Comparison of ENCODE assay signal across 16 cellular contexts in the genomic region with DNA sequence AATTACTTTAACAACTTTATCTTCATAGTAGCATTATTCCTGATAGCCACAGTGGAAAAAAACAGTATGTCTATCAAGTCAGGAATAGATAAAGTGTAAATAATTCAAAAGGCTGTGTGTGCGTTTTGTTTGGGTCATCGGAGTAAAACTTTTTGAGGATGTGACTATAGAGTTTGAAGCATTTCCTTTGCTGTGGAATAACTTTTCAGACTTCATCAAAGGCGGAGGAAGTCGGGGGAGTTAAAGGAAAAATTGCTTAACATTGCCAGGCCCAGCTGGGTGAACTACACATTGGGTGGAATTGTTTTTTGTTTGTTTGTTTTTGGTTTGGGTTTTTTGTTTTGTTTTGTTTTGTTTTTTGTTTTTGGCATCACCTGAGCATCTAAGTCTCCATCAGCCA.
A peak's percentile ranks its signal among the peaks of the same experiment; 100 is the strongest.
DNase-seq lines count a peak whose midpoint lies in the region; ATAC-seq, FAIRE-seq and TF ChIP-seq lines count a peak whose summit lies in the region.
"Had no signal": no experiment of that assay in that cellular context is flagged by ENCODE, and none has a peak within 500 bp of the region (broad histone marks: within the 10 kb centered on the region; RNA-seq: fewer than 3 reads in every experiment).

No MANE protein-coding gene starts in this region.

- peak overlapping the region in 7 of 9 donors; percentile 2 to 76 (median 50) for H3K27ac Mint-ChIP-seq in naive thymus-derived CD4-positive, alpha-beta T cell

- H3K4me1 Mint-ChIP-seq in naive thymus-derived CD4-positive, alpha-beta T cell = peaks cover 6 to 34% (median 25%) of the 10 kb centered on the region in 7 donors

- H3K4me3 ChIP-seq in left ventricle myocardium inferior = no peak overlapping the region
- H3K4me3 ChIP-seq in naive thymus-derived CD4-positive, alpha-beta T cell (ENCODE audit: low read length) = no peak overlapping the region
- no peak overlapping the region for H3K4me3 ChIP-seq in uterus
- H3K4me3 ChIP-seq in MG63 = no peak overlapping the region
- no peak overlapping the region for H3K4me3 ChIP-seq in aorta (ENCODE audit: low read length in 2 of 2)
- H3K4me3 ChIP-seq: adrenal gland, sigmoid colon, SJCRH30 had no signal

- H3K4me1 ChIP-seq in left ventricle myocardium inferior (peaks cover 48% of the 10 kb centered on the region), uterus (no peaks in the 10 kb centered on the region), aorta (ENCODE audit: control insufficient read depth in 1 of 2, insufficient read depth in 2 of 2, low read length in 2 of 2) (peaks cover 4 to 15% of the 10 kb centered on the region in 2 donors)
- H3K4me1 ChIP-seq in naive thymus-derived CD4-positive, alpha-beta T cell (ENCODE audit: control insufficient read depth in 2 of 2, insufficient read depth in 2 of 2, low read length in 2 of 2) = no peaks in the 10 kb centered on the region

- POLR2A ChIA-PET in naive thymus-derived CD4-positive, alpha-beta T cell (lab: Charles Lee) = interaction anchor here (1.6 kb wide), 1 partner anchor 8 kb away, joined by 4 read pairs; no protein-coding TSS in a partner anchor

- TF ChIP-seq POLR2A in uterus (IDR thresholded peaks at IDR 0.05) = no peak

- no peak for TF ChIP-seq CTCF in left ventricle myocardium inferior (IDR thresholded peaks at IDR 0.05; ENCODE audit: borderline replicate concordance)
- TF ChIP-seq CTCF in uterus (IDR thresholded peaks at IDR 0.05) = no peak
- TF ChIP-seq CTCF in D721Med (IDR thresholded peaks at IDR 0.05; ENCODE audit: insufficient read depth, missing control alignments) = no peak

- DNase-seq in left ventricle myocardium inferior (no peak), cardiac septum (ENCODE audit: low spot score) (no peak), uterus (no peak), D721Med (ENCODE audit: insufficient read length, low spot score) (no peak), MG63 (no peak), aorta (no peak)
- no peak for DNase-seq in naive thymus-derived CD4-positive, alpha-beta T cell
- DNase-seq: activated T-cell treated with anti-CD3 and anti-CD28 coated beads, Interleukin-2, amount 50 U/mL, for 4 hours; adrenal gland; COR-L47; cortex of kidney; NCI-H1694 treated with DMSO at 0.1 percent for 48 hours; sigmoid colon; SJCRH30 had no signal

- H3K27ac ChIP-seq in left ventricle myocardium inferior (replicated peaks) (peak overlapping the region; percentile 60), uterus (peak overlapping the region; percentile 85 to 93), aorta (ENCODE audit: low read depth in 1 of 2, low read length in 2 of 2) (no peak overlapping the region)
- no peak overlapping the region for H3K27ac ChIP-seq in naive thymus-derived CD4-positive, alpha-beta T cell (ENCODE audit: low read depth, low read length)
- H3K27ac ChIP-seq: SJCRH30 had no signal

- FAIRE-seq in endometrium (lab: Jason Lieb, UNC) (peak; percentile 74), D721Med (lab: Jason Lieb, UNC) (no peak)
- FAIRE-seq: H54 had no signal

- CTCF ChIA-PET in naive thymus-derived CD4-positive, alpha-beta T cell (lab: Charles Lee) = interaction anchor here (1.8 to 3.0 kb wide), 2 partner anchors 97 to 139 kb away, joined by 6 to 8 read pairs; no protein-coding TSS in a partner anchor

- H3K9me3 ChIP-seq in left ventricle myocardium inferior (replicated peaks) (no peaks in the 10 kb centered on the region), uterus (no peaks in the 10 kb centered on the region), MG63 (no peaks in the 10 kb centered on the region), aorta (ENCODE audit: control insufficient read depth, low read length) (no peaks in the 10 kb centered on the region)
- H3K9me3 ChIP-seq in naive thymus-derived CD4-positive, alpha-beta T cell (ENCODE audit: control insufficient read depth in 2 of 3, low read length in 3 of 3) = no peaks in the 10 kb centered on the region
- H3K9me3 ChIP-seq: adrenal gland, sigmoid colon, SJCRH30 had no signal

- intact Hi-C loops in left ventricle myocardium inferior (cut with micrococcal nuclease) = no loop called here
- intact Hi-C loops in cardiac septum (cut with DNase I) = no loop called here
- intact Hi-C loops in naive thymus-derived CD4-positive, alpha-beta T cell (cut with micrococcal nuclease) = no loop called here
- intact Hi-C loops in uterus (cut with DNase I; ENCODE audit: low total_unique reads) = no loop called here
- intact Hi-C loops in aorta (cut with DNase I) = no loop called here

- no peaks in the 10 kb centered on the region for H3K27me3 Mint-ChIP-seq in naive thymus-derived CD4-positive, alpha-beta T cell

- H3K27me3 ChIP-seq in left ventricle myocardium inferior (ENCODE audit: low read depth) = no peaks in the 10 kb centered on the region
- no peaks in the 10 kb centered on the region for H3K27me3 ChIP-seq in naive thymus-derived CD4-positive, alpha-beta T cell (ENCODE audit: control insufficient read depth in 2 of 2, insufficient read depth in 2 of 2, low read length in 2 of 2)
- no peaks in the 10 kb centered on the region for H3K27me3 ChIP-seq in uterus
- no peaks in the 10 kb centered on the region for H3K27me3 ChIP-seq in MG63
- H3K27me3 ChIP-seq in aorta (ENCODE audit: control insufficient read depth in 1 of 2, insufficient read depth in 2 of 2, low read length in 1 of 2) = no peaks in the 10 kb centered on the region
- H3K27me3 ChIP-seq: adrenal gland, sigmoid colon, SJCRH30 had no signal

- no peak overlapping the region for H3K4me3 Mint-ChIP-seq in naive thymus-derived CD4-positive, alpha-beta T cell
- H3K4me3 Mint-ChIP-seq: activated T-cell treated with anti-CD3 and anti-CD28 coated beads, Interleukin-2, amount 50 U/mL, for 4 hours had no signal

- peaks cover 46% of the 10 kb centered on the region for H3K36me3 ChIP-seq in left ventricle myocardium inferior
- H3K36me3 ChIP-seq in naive thymus-derived CD4-positive, alpha-beta T cell (ENCODE audit: control insufficient read depth in 2 of 3, insufficient read depth in 3 of 3, low read length in 3 of 3) = peaks cover 0 to 49% (median 17%) of the 10 kb centered on the region in 3 experiments
- no peaks in the 10 kb centered on the region for H3K36me3 ChIP-seq in uterus
- peaks cover 46% of the 10 kb centered on the region for H3K36me3 ChIP-seq in MG63
- H3K36me3 ChIP-seq in aorta (ENCODE audit: control insufficient read depth in 1 of 2, insufficient read depth in 2 of 2, low read length in 1 of 2) = peaks cover 5 to 9% of the 10 kb centered on the region in 2 donors

- H3K9me3 Mint-ChIP-seq in naive thymus-derived CD4-positive, alpha-beta T cell = no peaks in the 10 kb centered on the region
- H3K9me3 Mint-ChIP-seq: activated T-cell treated with anti-CD3 and anti-CD28 coated beads, Interleukin-2, amount 50 U/mL, for 4 hours had no signal

- no peak for ATAC-seq in naive thymus-derived CD4-positive, alpha-beta T cell
- ATAC-seq in aorta (ENCODE audit: low FRiP score) = no peak
- ATAC-seq: activated T-cell treated with anti-CD3 and anti-CD28 coated beads, Interleukin-2, amount 50 U/mL, for 4 hours had no signal

- 50 to 58% methylated on average over 4 of the region's 4 CpGs for WGBS in aorta, 2 donors

- peaks cover 17 to 61% (median 37%) of the 10 kb centered on the region in 5 donors for H3K36me3 Mint-ChIP-seq in naive thymus-derived CD4-positive, alpha-beta T cell

Comparison
In these comparisons a context has a peak if more than half of its experiments do, and no peak if none do; other contexts are left out.
1. H3K27ac ChIP-seq: peak in left ventricle myocardium inferior (single experiment) and uterus (2 of 2); none in naive thymus-derived CD4-positive, alpha-beta T cell (single experiment) and aorta (0 of 2).